In genomic region chr21:31720330-31720729, GRCh38 we compare ENCODE assay signal across 17 cellular contexts.
"Had no signal": no experiment of that assay in that cellular context is flagged by ENCODE, and none has a peak within 500 bp of the region (broad histone marks: within the 10 kb centered on the region; RNA-seq: fewer than 3 reads in every experiment).

No MANE protein-coding gene starts in this region.

- FAIRE-seq: frontal cortex had no signal

- H3K9me3 Mint-ChIP-seq: activated T-cell treated with anti-CD3 and anti-CD28 coated beads, Interleukin-2, amount 50 U/mL, for 4 hours had no signal

- DNase-seq: activated CD4-positive, CD25-positive, alpha-beta regulatory T cell; activated CD8-positive, alpha-beta memory T cell treated with anti-CD3 and anti-CD28 coated beads, Interleukin-2, amount 10 ng/mL, durations not matched to agents 7 days and 5 days; activated T-cell treated with anti-CD3 and anti-CD28 coated beads, Interleukin-2, amount 50 U/mL, for 4 hours; adrenal gland; caudate nucleus; effector CD4-positive, alpha-beta T cell; heart right ventricle; islet precursor cell; left lung; posterior cingulate gyrus; substantia nigra; transverse colon had no signal

- H3K36me3 ChIP-seq: adrenal gland, heart right ventricle, left lung, neutrophil, right atrium auricular region, transverse colon had no signal

- H3K4me3 Mint-ChIP-seq: activated CD8-positive, alpha-beta memory T cell treated with anti-CD3 and anti-CD28 coated beads, Interleukin-2, amount 10 ng/mL, durations not matched to agents 7 days and 5 days; activated T-cell treated with anti-CD3 and anti-CD28 coated beads, Interleukin-2, amount 50 U/mL, for 4 hours had no signal

- H3K4me2 ChIP-seq: smooth muscle cell had no signal

- H3K4me3 ChIP-seq: adrenal gland, coronary artery, heart right ventricle, left lung, right atrium auricular region, smooth muscle cell, transverse colon had no signal

- H3K27me3 ChIP-seq: adrenal gland, heart right ventricle, left lung, neutrophil, right atrium auricular region, transverse colon had no signal

- H3K27ac ChIP-seq: adrenal gland, coronary artery, heart right ventricle, left lung, neutrophil, right atrium auricular region, transverse colon had no signal

- ATAC-seq: activated CD8-positive, alpha-beta memory T cell treated with anti-CD3 and anti-CD28 coated beads, Interleukin-2, amount 10 ng/mL, durations not matched to agents 7 days and 5 days; left lung had no signal

- H3K9me3 ChIP-seq: adrenal gland, heart right ventricle, left lung, neutrophil, right atrium auricular region, transverse colon had no signal

- H3K27me3 Mint-ChIP-seq: activated CD8-positive, alpha-beta memory T cell treated with anti-CD3 and anti-CD28 coated beads, Interleukin-2, amount 10 ng/mL, durations not matched to agents 7 days and 5 days had no signal

- H3K27ac Mint-ChIP-seq: activated CD8-positive, alpha-beta memory T cell treated with anti-CD3 and anti-CD28 coated beads, Interleukin-2, amount 10 ng/mL, durations not matched to agents 7 days and 5 days had no signal
